ENCODE assay signal across 1 cellular context in genomic region chr9:137479892-137480685, GRCh38.
A peak's percentile ranks its signal among the peaks of the same experiment; 100 is the strongest.
TF ChIP-seq lines count a peak whose summit lies in the region.

No MANE protein-coding gene starts in this region.

TF ChIP-seq in HepG2, 621 proteins besides CTCF, POLR2A, EP300 and RAD21:
- no peak for TF ChIP-seq XBP1 (CRISPR knock-in tag; IDR thresholded peaks at IDR 0.05)
- TF ChIP-seq CBX2 (IDR thresholded peaks at IDR 0.05; ENCODE audit: low read depth, low read length): no peak
- no peak for TF ChIP-seq CBX2 (CRISPR knock-in tag; IDR thresholded peaks at IDR 0.05; ENCODE audit: low read depth)
- no peak for TF ChIP-seq GTF2F1 (IDR thresholded peaks at IDR 0.05; ENCODE audit: low read length)
- TF ChIP-seq ZNF577 (CRISPR knock-in tag; IDR thresholded peaks at IDR 0.05; ENCODE audit: borderline replicate concordance, low read depth): no peak
- no peak for TF ChIP-seq GZF1 (CRISPR knock-in tag; IDR thresholded peaks at IDR 0.05)
- 0 out of 2 replicates have a peak, but pooled peaks have one; percentile 34 for TF ChIP-seq SNAPC2 (CRISPR knock-in tag; IDR thresholded peaks at IDR 0.05)
- TF ChIP-seq MAX (IDR thresholded peaks at IDR 0.05): peak; percentile 57; the same call in 1 of the 2 replicates
- no peak for TF ChIP-seq STAT5B (CRISPR knock-in tag; IDR thresholded peaks at IDR 0.05)
- TF ChIP-seq ZBTB14 (CRISPR knock-in tag; IDR thresholded peaks at IDR 0.05): no peak
- no peak for TF ChIP-seq ZBTB39 (CRISPR knock-in tag; IDR thresholded peaks at IDR 0.05)
- no peak for TF ChIP-seq ZNF589 (CRISPR knock-in tag; conservative IDR thresholded peaks at IDR 0.05)
- TF ChIP-seq PBX2 (CRISPR knock-in tag; IDR thresholded peaks at IDR 0.05): no peak
- TF ChIP-seq SRF (IDR thresholded peaks at IDR 0.05; ENCODE audit: low read depth, low read length): no peak
- no peak for TF ChIP-seq ERF (CRISPR knock-in tag; IDR thresholded peaks at IDR 0.05)
- no peak for TF ChIP-seq ATRX (CRISPR knock-in tag; IDR thresholded peaks at IDR 0.05; ENCODE audit: borderline replicate concordance)
- TF ChIP-seq PRMT3 (CRISPR knock-in tag; IDR thresholded peaks at IDR 0.05; ENCODE audit: borderline replicate concordance, low read depth): no peak
- TF ChIP-seq RBAK (CRISPR knock-in tag; IDR thresholded peaks at IDR 0.05): no peak
- no peak for TF ChIP-seq SRSF4 (IDR thresholded peaks at IDR 0.05; ENCODE audit: low read depth, low read length, poor library complexity, severe bottlenecking)
- no peak for TF ChIP-seq ZNF563 (CRISPR knock-in tag; IDR thresholded peaks at IDR 0.05)
- TF ChIP-seq SMAD1 (CRISPR knock-in tag; IDR thresholded peaks at IDR 0.05; ENCODE audit: borderline replicate concordance, low read depth): no peak
- no peak for TF ChIP-seq ZNF564 (CRISPR knock-in tag; IDR thresholded peaks at IDR 0.05)
- TF ChIP-seq ZBTB43 (CRISPR knock-in tag; conservative IDR thresholded peaks at IDR 0.05): no peak
- no peak for TF ChIP-seq ZBTB26 (CRISPR knock-in tag; IDR thresholded peaks at IDR 0.05; ENCODE audit: borderline replicate concordance)
- 0 out of 2 replicates have a peak, but pooled peaks have one; percentile 26 for TF ChIP-seq ZFP91 (CRISPR knock-in tag; IDR thresholded peaks at IDR 0.05; ENCODE audit: borderline replicate concordance)
- peak; percentile 3; the same call in 1 of the 2 replicates for TF ChIP-seq ZNF687 (CRISPR knock-in tag; IDR thresholded peaks at IDR 0.05)
- no peak for TF ChIP-seq TCF7 (IDR thresholded peaks at IDR 0.05; ENCODE audit: low read depth)
- TF ChIP-seq ZSCAN22 (CRISPR knock-in tag; IDR thresholded peaks at IDR 0.05): no peak
- peak; percentile 25; the same call in 1 of the 2 replicates for TF ChIP-seq TOPORS (CRISPR knock-in tag; IDR thresholded peaks at IDR 0.05)
- TF ChIP-seq SATB2 (CRISPR knock-in tag; IDR thresholded peaks at IDR 0.05): no peak
- TF ChIP-seq THAP9 (CRISPR knock-in tag; IDR thresholded peaks at IDR 0.05; ENCODE audit: borderline replicate concordance): no peak
- no peak for TF ChIP-seq ZNF280B (CRISPR knock-in tag; IDR thresholded peaks at IDR 0.05; ENCODE audit: borderline replicate concordance)
- TF ChIP-seq ZNF121 (CRISPR knock-in tag; IDR thresholded peaks at IDR 0.05): no peak
